8 cellular contexts compared by ENCODE assay signal in genomic region chr19:532578-533484, GRCh38. TPM values are rescaled to one million over a fixed set of nuclear protein-coding genes. Genes with fewer than 3 reads are reported as not detected.
DNase-seq lines count a peak whose midpoint lies in the region; ATAC-seq, FAIRE-seq and TF ChIP-seq lines count a peak whose summit lies in the region.

No MANE protein-coding gene starts in this region.

- peak overlapping the region; percentile 93 for H3K4me3 ChIP-seq in fibroblast of villous mesenchyme (ENCODE audit: low read depth, low read length)
- H3K4me3 ChIP-seq in uterus = peak overlapping the region; percentile 97 to 98

- H3K36me3 ChIP-seq in uterus = no peaks in the 10 kb centered on the region

- H3K9me3 ChIP-seq in uterus = no peaks in the 10 kb centered on the region

- H3K27ac Mint-ChIP-seq in naive B cell = peak overlapping the region in 5 of 6 donors; percentile 18 to 91 (median 80)

- intact Hi-C loops in uterus (cut with DNase I; ENCODE audit: low total_unique reads) = no loop called here

- H3K27me3 Mint-ChIP-seq in naive B cell = no peaks in the 10 kb centered on the region

- no peak for TF ChIP-seq POLR2A in uterus (IDR thresholded peaks at IDR 0.05)

- H3K27ac ChIP-seq in uterus = peak overlapping the region; percentile 90 to 93

- H3K9me3 Mint-ChIP-seq in naive B cell = no peaks in the 10 kb centered on the region

- peak; percentile 70 for FAIRE-seq in GM18507 (lab: Jason Lieb, UNC)

- H3K4me1 Mint-ChIP-seq in naive B cell = peaks cover 8 to 21% (median 11%) of the 10 kb centered on the region in 3 donors

- peak; percentile 62 for TF ChIP-seq CTCF in fibroblast of villous mesenchyme (IDR thresholded peaks at IDR 0.05; ENCODE audit: insufficient read depth, low read depth, low read length)
- TF ChIP-seq CTCF in uterus (IDR thresholded peaks at IDR 0.05) = peak; percentile 35 to 61 (median 50)

- peaks cover 0 to 23% of the 10 kb centered on the region in 2 donors for H3K4me1 ChIP-seq in uterus

- DNase-seq in AG20443 (ENCODE audit: low spot score) (peak; percentile 70), GM18507 (ENCODE audit: extremely low spot score, insufficient read length, low read depth) (no peak), NCI-H460 (ENCODE audit: extremely low read depth, low read depth) (peak; percentile 40), fibroblast of villous mesenchyme (ENCODE audit: low read depth) (peak; percentile 81), naive B cell (no peak), uterus (peak; percentile 76 to 81)
- peak; percentile 35 for DNase-seq in activated naive CD4-positive, alpha-beta T cell treated with Interleukin-2 at 50 U/mL for 16 hours
- no peak for DNase-seq in stimulated activated CD4-positive, alpha-beta T cell treated with anti-CD3 and anti-CD28 coated beads, Interleukin-1b, Interleukin-23, amount 100 ng/mL, for 48 hours

- no peaks in the 10 kb centered on the region for H3K27me3 ChIP-seq in uterus

- H3K4me3 Mint-ChIP-seq in naive B cell = peak overlapping the region; percentile 78 to 90 (median 84)

- H3K36me3 Mint-ChIP-seq in naive B cell = no peaks in the 10 kb centered on the region

- ATAC-seq in naive B cell (ENCODE audit: low read depth in 2 of 2) = no peak

RNA-seq across cellular contexts. Expression of gene CDC34, which starts 1.3 kb away (rescaled TPM):
- 60.6 and 66.0 TPM in 2 replicates for total RNA-seq in NCI-H460 (2014; rRNA removed; shearing (Covaris generic))
- 41.5 and 79.2 TPM in 2 replicates for polyA plus RNA-seq in NCI-H460 (2014; cell fraction: nucleus; rRNA removed)
- total RNA-seq in fibroblast of villous mesenchyme = 52.2 and 53.1 TPM in 2 replicates
- polyA plus RNA-seq in naive B cell (ENCODE audit: low read depth in 6 of 6) = 10 to 100 TPM; 17.7 to 30.6 (median 19.4) TPM
- 100 to 1,000 TPM in 2 of 4 donors, 10 to 100 TPM in 2; 44.4 to 459 (median 101) TPM for total RNA-seq in uterus

RNA-seq across cellular contexts. Expression of gene GZMM, which starts 11.0 kb away (rescaled TPM):
- not detected in 2 replicates for total RNA-seq in NCI-H460 (2014; rRNA removed; shearing (Covaris generic))
- polyA plus RNA-seq in NCI-H460 (2014; cell fraction: nucleus; rRNA removed) = not detected in 2 replicates
- 0.32 and 0.43 TPM in 2 replicates for total RNA-seq in fibroblast of villous mesenchyme
- 1 to 10 TPM in 2 of 6 donors, under 1 TPM in 2, not detected in 2; 0.40 to 1.5 (median 1.0) TPM for polyA plus RNA-seq in naive B cell (ENCODE audit: low read depth in 6 of 6)
- total RNA-seq in uterus = 1 to 10 TPM in 1 of 4 donors, under 1 TPM in 1, not detected in 2; 0.62 to 1.6 TPM

RNA-seq across cellular contexts. Expression of gene TPGS1, which starts 25.5 kb away (rescaled TPM):
- total RNA-seq in NCI-H460 (2014; rRNA removed; shearing (Covaris generic)) = 10.5 and 14.6 TPM in 2 replicates
- polyA plus RNA-seq in NCI-H460 (2014; cell fraction: nucleus; rRNA removed) = 31.0 and 46.5 TPM in 2 replicates
- total RNA-seq in fibroblast of villous mesenchyme (16.8 and 29.3 TPM in 2 replicates), uterus (10 to 100 TPM; 12.6 to 37.5 (median 29.9) TPM)
- polyA plus RNA-seq in naive B cell (ENCODE audit: low read depth in 6 of 6) = 10 to 100 TPM; 14.6 to 30.0 (median 18.7) TPM

RNA-seq across cellular contexts. Expression of gene MADCAM1, which starts 36.5 kb away (rescaled TPM):
- not detected in 2 replicates for total RNA-seq in NCI-H460 (2014; rRNA removed; shearing (Covaris generic))
- polyA plus RNA-seq in NCI-H460 (2014; cell fraction: nucleus; rRNA removed) = 1.5 and 2.3 TPM in 2 replicates
- under 0.01 TPM in 2 replicates for total RNA-seq in fibroblast of villous mesenchyme
- polyA plus RNA-seq in naive B cell (ENCODE audit: low read depth in 6 of 6) = under 1 TPM in 4 of 6 donors, not detected in 2; 0.24 to 0.34 (median 0.30) TPM
- 1 to 10 TPM in 1 of 4 donors, under 1 TPM in 1, not detected in 2; 0.34 to 2.7 TPM for total RNA-seq in uterus

RNA-seq across cellular contexts. Expression of gene BSG, which starts 39.6 kb away (rescaled TPM):
- total RNA-seq in NCI-H460 (2014; rRNA removed; shearing (Covaris generic)) = 614 and 702 TPM in 2 replicates
- polyA plus RNA-seq in NCI-H460 (2014; cell fraction: nucleus; rRNA removed) = 681 and 721 TPM in 2 replicates
- 191 and 207 TPM in 2 replicates for total RNA-seq in fibroblast of villous mesenchyme
- 100 to 1,000 TPM; 205 to 270 (median 235) TPM for polyA plus RNA-seq in naive B cell (ENCODE audit: low read depth in 6 of 6)
- 100 to 1,000 TPM; 211 to 305 (median 280) TPM for total RNA-seq in uterus

Comparison
In these comparisons a context has a peak if more than half of its experiments do, and no peak if none do; other contexts are left out.
1. DNase-seq: peak in AG20443 (single experiment), NCI-H460 (single experiment), activated naive CD4-positive, alpha-beta T cell treated with Interleukin-2 at 50 U/mL for 16 hours (single experiment), fibroblast of villous mesenchyme (single experiment) and uterus (2 of 2); none in GM18507 (single experiment), naive B cell (single experiment) and stimulated activated CD4-positive, alpha-beta T cell treated with anti-CD3 and anti-CD28 coated beads, Interleukin-1b, Interleukin-23, amount 100 ng/mL, for 48 hours (single experiment).